ENCODE assay signal across 15 cellular contexts in the genomic region with DNA sequence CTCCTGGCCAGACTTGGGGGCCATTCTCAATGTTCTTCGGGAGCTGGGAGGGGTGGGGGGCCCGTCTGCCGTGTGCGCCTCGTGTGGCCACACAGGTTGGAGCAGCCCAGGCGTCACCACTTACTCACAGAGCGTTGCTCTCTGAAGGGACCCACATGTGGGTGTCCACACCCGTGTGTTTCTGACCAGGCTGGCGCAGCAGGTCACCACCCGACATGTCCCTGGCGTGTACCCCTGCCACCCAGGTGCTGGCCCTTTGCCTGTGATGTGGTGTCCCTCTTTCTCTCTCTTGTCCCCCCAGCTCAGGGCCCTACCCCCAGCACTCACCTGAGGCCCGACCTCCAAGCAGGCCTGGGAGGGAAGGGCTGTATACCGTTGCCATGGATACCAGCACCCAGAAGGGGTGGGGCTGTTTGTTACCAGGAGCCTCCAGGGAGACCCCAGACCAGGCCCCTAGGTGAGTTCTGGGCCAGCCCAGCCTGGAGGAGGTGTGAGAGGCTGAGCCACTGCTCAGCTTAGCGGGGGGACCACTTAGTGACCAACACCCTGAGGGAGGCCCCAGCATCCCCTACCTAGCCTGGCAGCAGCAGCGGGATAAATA. TPM values are rescaled to one million over a fixed set of nuclear protein-coding genes. Genes with fewer than 3 reads are reported as not detected.
DNase-seq lines count a peak whose midpoint lies in the region; ATAC-seq and TF ChIP-seq lines count a peak whose summit lies in the region.
"Had no signal": no experiment of that assay in that cellular context is flagged by ENCODE, and none has a peak within 500 bp of the region (broad histone marks: within the 10 kb centered on the region; RNA-seq: fewer than 3 reads in every experiment).

No MANE protein-coding gene starts in this region.

- in situ Hi-C loops in G401 (cut with HindIII; ENCODE audit: low sequenced_read_pairs) (no loop called here), gastrocnemius medialis (cut with MboI; ENCODE audit: low sequenced_read_pairs in 4 of 4) (loop anchor here (25.0 kb wide), 2 partner anchors 153 to 178 kb away; a partner anchor contains a TSS)

- H3K36me3 ChIP-seq in BLaER1 (peaks cover 22% of the 10 kb centered on the region), mucosa of stomach (ENCODE audit: control insufficient read depth, insufficient read depth, low read length) (peaks cover 4% of the 10 kb centered on the region), gastrocnemius medialis (no peaks in the 10 kb centered on the region)

- no peak for ATAC-seq in T-helper 17 cell
- ATAC-seq in gastrocnemius medialis: no peak
- ATAC-seq in HG03469 (IDR thresholded peaks at IDR 0.05; ENCODE audit: unreplicated experiment): no peak
- ATAC-seq: stimulated activated naive B cell treated with anti-CD40 and anti-IgM and Interleukin-4, amounts not matched to agents 10 μg/mL and 1 μg/mL and 100 μg/mL, for 72 hours had no signal

- TF ChIP-seq CTCF in GM12872 (IDR thresholded peaks at IDR 0.05; ENCODE audit: insufficient read depth, low read depth, low read length) (peak; percentile 13; the same call in 1 of the 3 replicates), gastrocnemius medialis (IDR thresholded peaks at IDR 0.05 in 4 of 5, conservative IDR thresholded peaks at IDR 0.05 in 1 of 5) (no peak)

- H3K4me1 ChIP-seq in BLaER1 (peaks cover 64% of the 10 kb centered on the region), mucosa of stomach (ENCODE audit: control insufficient read depth, insufficient read depth, low read length) (peaks cover 54% of the 10 kb centered on the region), gastrocnemius medialis (peaks cover 14 to 18% of the 10 kb centered on the region in 2 donors)

- peak overlapping the region; percentile 67 for H3K27ac Mint-ChIP-seq in T-helper 17 cell

- no peaks in the 10 kb centered on the region for H3K27me3 Mint-ChIP-seq in T-helper 17 cell

- TF ChIP-seq POLR2A in gastrocnemius medialis (IDR thresholded peaks at IDR 0.05): no peak

- H3K4me2 ChIP-seq in BLaER1: 0 out of 2 replicates have a peak overlapping the region, but pooled peaks have one; percentile 99

- H3K9me3 ChIP-seq in BLaER1: no peaks in the 10 kb centered on the region
- H3K9me3 ChIP-seq in T-helper 17 cell (ENCODE audit: control insufficient read depth, low read length, poor library complexity, severe bottlenecking): no peaks in the 10 kb centered on the region
- H3K9me3 ChIP-seq in mucosa of stomach (ENCODE audit: control insufficient read depth, low read length): no peaks in the 10 kb centered on the region
- H3K9me3 ChIP-seq in gastrocnemius medialis: no peaks in the 10 kb centered on the region
- H3K9me3 ChIP-seq: neutrophil had no signal

- intact Hi-C loops in gastrocnemius medialis (cut with DNase I; ENCODE audit: low total_unique reads): no loop called here

- H4K20me1 ChIP-seq in BLaER1: peaks cover 51% of the 10 kb centered on the region

- no peak overlapping the region for H3K4me3 ChIP-seq in BLaER1
- no peak overlapping the region for H3K4me3 ChIP-seq in mucosa of stomach (ENCODE audit: low read length)
- H3K4me3 ChIP-seq in gastrocnemius medialis: no peak overlapping the region

- H3K4me1 Mint-ChIP-seq in T-helper 17 cell: peaks cover 9% of the 10 kb centered on the region

- peaks cover 44% of the 10 kb centered on the region for H3K27me3 ChIP-seq in BLaER1
- peaks cover 29% of the 10 kb centered on the region for H3K27me3 ChIP-seq in mucosa of stomach (ENCODE audit: control insufficient read depth, insufficient read depth, low read length)
- H3K27me3 ChIP-seq in gastrocnemius medialis: peaks cover 35 to 39% (median 37%) of the 10 kb centered on the region in 3 donors

- no peaks in the 10 kb centered on the region for H3K36me3 Mint-ChIP-seq in T-helper 17 cell (ENCODE audit: low read depth)

- no peak overlapping the region for H3K9ac ChIP-seq in BLaER1
- peak overlapping the region; percentile 63 for H3K9ac ChIP-seq in mucosa of stomach (ENCODE audit: low read length)

- no peak for DNase-seq in T-helper 17 cell
- DNase-seq in G401 (ENCODE audit: low spot score): no peak
- no peak for DNase-seq in gastrocnemius medialis
- DNase-seq: DMS79 treated with DMSO at 0.1 percent for 48 hours; foreskin melanocyte; NCI-H1417; NCI-H524; stimulated activated naive B cell treated with anti-CD40 and anti-IgM and Interleukin-4, amounts not matched to agents 10 μg/mL and 1 μg/mL and 100 μg/mL, for 72 hours; SW 1271 had no signal

- no peak overlapping the region for H3K4me3 Mint-ChIP-seq in T-helper 17 cell

- H3K27ac ChIP-seq in BLaER1: no peak overlapping the region
- H3K27ac ChIP-seq in gastrocnemius medialis: no peak overlapping the region
- H3K27ac ChIP-seq: KMS-11 had no signal

RNA-seq across cellular contexts. Expression of a gene that starts 1.4 kb away (rescaled TPM):
- total RNA-seq in T-helper 17 cell (1 to 10 TPM; 3.8 to 6.0 TPM), gastrocnemius medialis (1 to 10 TPM in 1 of 4 donors, under 1 TPM in 1, not detected in 2; 0.13 to 1.5 TPM)
- total RNA-seq in G401 (2014; rRNA removed; shearing (Covaris generic)): 2.0 and 2.1 TPM in 2 replicates

RNA-seq across cellular contexts. Expression of a gene that starts 1.6 kb away (rescaled TPM):
- total RNA-seq in T-helper 17 cell (10 to 100 TPM; 24.6 to 29.4 TPM), gastrocnemius medialis (1 to 10 TPM in 1 of 4 donors, under 1 TPM in 3; 0.56 to 2.4 (median 0.70) TPM)
- total RNA-seq in G401 (2014; rRNA removed; shearing (Covaris generic)): 43.1 and 107 TPM in 2 replicates

RNA-seq across cellular contexts. Expression of a gene that starts 17.1 kb away (rescaled TPM):
- total RNA-seq in T-helper 17 cell (10 to 100 TPM; 36.7 to 44.8 TPM), gastrocnemius medialis (10 to 100 TPM in 3 of 4 donors, 1 to 10 TPM in 1; 9.2 to 22.6 (median 20.8) TPM)
- 34.8 and 39.3 TPM in 2 replicates for total RNA-seq in G401 (2014; rRNA removed; shearing (Covaris generic))

RNA-seq across cellular contexts. Expression of a gene that starts 21.8 kb away (rescaled TPM):
- 1 to 10 TPM; 5.7 to 5.8 TPM for total RNA-seq in T-helper 17 cell
- 0.03 and 1.0 TPM in 2 replicates for total RNA-seq in G401 (2014; rRNA removed; shearing (Covaris generic))
- under 1 TPM in 2 of 4 donors, not detected in 2; 0.29 to 0.36 TPM for total RNA-seq in gastrocnemius medialis

RNA-seq across cellular contexts. Expression of a gene that starts 23.7 kb away (rescaled TPM):
- total RNA-seq in T-helper 17 cell (10 to 100 TPM; 31.4 TPM), gastrocnemius medialis (10 to 100 TPM; 17.1 to 50.0 (median 37.6) TPM)
- 51.7 and 60.1 TPM in 2 replicates for total RNA-seq in G401 (2014; rRNA removed; shearing (Covaris generic))

Comparison
In these comparisons a context has a peak if more than half of its experiments do, and no peak if none do; other contexts are left out.
1. RNA of a gene that starts 1.6 kb away (total RNA-seq): 43.1 to 107 TPM in G401 and 24.6 to 29.4 TPM in T-helper 17 cell; 0.56 to 2.4 TPM in gastrocnemius medialis; every median in the first group is over 4 times any median in the second.